In the genomic region with DNA sequence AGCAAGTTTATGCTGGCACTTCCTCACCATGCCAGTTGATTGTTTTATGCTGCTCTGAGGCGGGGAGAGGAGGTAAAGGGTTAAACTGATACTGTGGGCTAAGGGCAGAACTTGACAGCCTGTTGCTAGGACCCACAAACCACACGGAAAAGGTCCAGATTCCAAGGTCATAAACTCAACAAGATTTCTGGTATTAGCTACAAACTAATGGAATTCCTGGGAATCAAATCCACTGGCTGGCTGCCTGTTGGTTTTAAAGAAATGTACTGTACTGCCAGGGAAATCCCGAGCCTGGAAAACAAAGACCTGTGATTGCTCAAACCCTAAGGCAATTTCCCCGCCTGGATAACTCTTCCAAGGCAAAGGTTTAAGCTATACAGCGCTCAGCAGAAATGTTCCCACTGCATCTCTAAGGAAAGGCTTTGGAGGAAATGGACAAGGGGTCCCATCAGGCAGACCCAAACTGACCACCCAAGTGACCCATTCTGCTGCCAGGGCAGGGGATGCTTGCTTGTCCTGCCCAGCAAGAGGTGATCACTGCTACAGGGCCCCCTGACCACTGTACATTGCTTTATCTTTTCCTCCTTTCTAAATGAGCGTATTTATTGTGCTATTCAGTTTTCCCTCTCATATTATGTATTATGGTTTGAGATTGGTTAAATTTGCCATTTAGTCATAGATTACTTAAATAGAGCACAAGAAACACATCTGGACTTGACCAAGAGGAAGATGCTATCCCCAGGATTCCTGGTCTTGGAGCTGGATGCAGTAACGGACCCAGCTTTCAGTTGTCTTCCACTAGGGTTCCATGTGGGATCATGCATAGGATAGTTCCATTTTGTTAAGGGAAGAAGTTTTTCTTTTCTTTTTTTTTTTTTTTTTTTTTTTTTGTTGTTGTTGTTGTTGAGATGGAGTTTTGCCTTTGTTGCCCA, we compare ENCODE assay signal across 9 cellular contexts.
DNase-seq lines count a peak whose midpoint lies in the region; ATAC-seq, FAIRE-seq and TF ChIP-seq lines count a peak whose summit lies in the region.
"Had no signal": no experiment of that assay in that cellular context is flagged by ENCODE, and none has a peak within 500 bp of the region (broad histone marks: within the 10 kb centered on the region; RNA-seq: fewer than 3 reads in every experiment).

No MANE protein-coding gene starts in this region.

- H3K4me2 ChIP-seq in mammary epithelial cell (ENCODE audit: insufficient read depth, low read depth, low read length) = peak overlapping the region; percentile 49

- peak overlapping the region; percentile 46 for H3K27ac ChIP-seq in mammary epithelial cell (ENCODE audit: insufficient read depth, low read depth, low read length)
- peak overlapping the region; percentile 75 to 84 for H3K27ac ChIP-seq in kidney (ENCODE audit: low read depth in 2 of 2, low read length in 2 of 2)
- peak overlapping the region; percentile 80 for H3K27ac ChIP-seq in skeletal muscle tissue (ENCODE audit: low read depth, low read length)
- H3K27ac ChIP-seq: SK-N-MC had no signal

- BruUV-seq in mammary epithelial cell (replicated peaks; lab: Mats Ljungman, UMichigan) = no TSS peak

- peaks cover 41% of the 10 kb centered on the region for H3K4me1 ChIP-seq in mammary epithelial cell (ENCODE audit: insufficient read depth, low read length)
- H3K4me1 ChIP-seq in kidney (ENCODE audit: control insufficient read depth in 1 of 2, insufficient read depth in 1 of 2, low read depth in 1 of 2, low read length in 2 of 2) = peaks cover 16 to 28% of the 10 kb centered on the region in 2 donors
- H3K4me1 ChIP-seq in skeletal muscle tissue (ENCODE audit: control insufficient read depth in 3 of 3, insufficient read depth in 3 of 3, low read length in 3 of 3) = peaks cover 12 to 22% (median 20%) of the 10 kb centered on the region in 3 donors

- no peak overlapping the region for H3K4me3 ChIP-seq in mammary epithelial cell (replicated peaks in 1 of 3; ENCODE audit: insufficient read depth in 1 of 3, low read depth in 2 of 3, low read length in 3 of 3)
- peak overlapping the region in 1 of 2 donors; percentile 5 for H3K4me3 ChIP-seq in kidney (ENCODE audit: low read length in 2 of 2)
- H3K4me3 ChIP-seq in skeletal muscle tissue (ENCODE audit: low read length in 3 of 3) = peak overlapping the region in 1 of 3 donors; percentile 25
- no peak overlapping the region for H3K4me3 ChIP-seq in H7 (ENCODE audit: insufficient read depth, low read depth, low read length)
- H3K4me3 ChIP-seq: SK-N-MC had no signal

- CTCF ChIA-PET in mammary epithelial cell (lab: Charles Lee; ENCODE audit: low non-redundant PET) = no interaction called here

- no peaks in the 10 kb centered on the region for H3K79me2 ChIP-seq in mammary epithelial cell (ENCODE audit: insufficient read depth, low read length)

- WGBS in mammary epithelial cell (ENCODE audit: low coverage, missing lambda C conversion rate) = 28% methylated on average over 7 of the region's 7 CpGs

- in situ Hi-C loops in mammary epithelial cell (cut with MboI; ENCODE audit: low sequenced_read_pairs in 2 of 2) = loop anchor here in 1 of 2 donors (25.0 kb wide), 1 partner anchor 89 kb away; no protein-coding TSS in a partner anchor

- dilution Hi-C loops in mammary epithelial cell (cut with HindIII; ENCODE audit: low sequenced_read_pairs) = loop anchor here (5.0 kb wide), 1 partner anchor 39 kb away; no protein-coding TSS in a partner anchor

- TF ChIP-seq CTCF in mammary epithelial cell (conservative IDR thresholded peaks at IDR 0.05 in 1 of 2, IDR thresholded peaks at IDR 0.05 in 1 of 2; ENCODE audit: extremely low read depth in 1 of 2, insufficient read depth in 1 of 2, low read depth in 1 of 2, low read length in 2 of 2) (no peak), kidney (IDR thresholded peaks at IDR 0.05; ENCODE audit: borderline replicate concordance, extremely low read depth, insufficient read depth) (no peak)

- ATAC-seq in GM19452 (IDR thresholded peaks at IDR 0.05; ENCODE audit: unreplicated experiment) (no peak), GM19395 (IDR thresholded peaks at IDR 0.05; ENCODE audit: unreplicated experiment) (no peak)

- no peaks in the 10 kb centered on the region for H3K36me3 ChIP-seq in mammary epithelial cell (ENCODE audit: insufficient read depth, low read length)
- no peaks in the 10 kb centered on the region for H3K36me3 ChIP-seq in kidney (ENCODE audit: control insufficient read depth in 1 of 2, insufficient read depth in 2 of 2, low read length in 2 of 2)
- H3K36me3 ChIP-seq in skeletal muscle tissue (ENCODE audit: control insufficient read depth in 3 of 3, insufficient read depth in 3 of 3, low read length in 3 of 3) = no peaks in the 10 kb centered on the region
- H3K36me3 ChIP-seq in H7 (replicated peaks; ENCODE audit: control insufficient read depth, insufficient read depth, low read length) = no peaks in the 10 kb centered on the region

- DNase-seq in HCEC 1CT (peak; percentile 92), mammary epithelial cell (peak; percentile 77), kidney (no peak), H7 (no peak), cerebellar nuclear complex (lab: John Stamatoyannopoulos, UW) (no peak)

- intact Hi-C loops in mammary epithelial cell (cut with micrococcal nuclease) = no loop called here
- intact Hi-C loops in kidney (cut with DNase I) = no loop called here

- H4K20me1 ChIP-seq in mammary epithelial cell (ENCODE audit: insufficient read depth, low read length) = no peaks in the 10 kb centered on the region

- peak; percentile 41 for FAIRE-seq in kidney (lab: Jason Lieb, UNC)

- peaks cover 14% of the 10 kb centered on the region for H3K9me3 ChIP-seq in mammary epithelial cell (replicated peaks; ENCODE audit: insufficient read depth, low read length)
- H3K9me3 ChIP-seq in kidney (ENCODE audit: control insufficient read depth in 1 of 2, low read length in 2 of 2) = no peaks in the 10 kb centered on the region
- H3K9me3 ChIP-seq in skeletal muscle tissue (ENCODE audit: control insufficient read depth in 3 of 3, low read length in 3 of 3) = peaks cover 0 to 3% (median 0%) of the 10 kb centered on the region in 3 donors

- peak overlapping the region; percentile 37 for H2AFZ ChIP-seq in mammary epithelial cell (ENCODE audit: low read depth, low read length)

- peak overlapping the region; percentile 31 for H3K9ac ChIP-seq in mammary epithelial cell (ENCODE audit: insufficient read depth, low read length)
- peak overlapping the region in 1 of 2 donors; percentile 14 for H3K9ac ChIP-seq in kidney (ENCODE audit: low read length in 2 of 2)
- H3K9ac ChIP-seq in skeletal muscle tissue (ENCODE audit: low read depth in 1 of 3, low read length in 3 of 3) = no peak overlapping the region

- H3K27me3 ChIP-seq in mammary epithelial cell (ENCODE audit: insufficient read depth, low read length) (no peaks in the 10 kb centered on the region), skeletal muscle tissue (ENCODE audit: control insufficient read depth in 3 of 3, insufficient read depth in 3 of 3, low read length in 3 of 3) (no peaks in the 10 kb centered on the region), H7 (ENCODE audit: control insufficient read depth, insufficient read depth, low read length) (no peaks in the 10 kb centered on the region)

Comparison
In these comparisons a context has a peak if more than half of its experiments do, and no peak if none do; other contexts are left out.
1. DNase-seq: peak in HCEC 1CT (single experiment) and mammary epithelial cell (single experiment); none in kidney (single experiment), H7 (single experiment) and cerebellar nuclear complex (0 of 2).
2. Peak in every context shown above with its lines, with median percentiles within 50 percentile points of each other: H3K27ac ChIP-seq.